ENCODE assay signal across 14 cellular contexts in genomic region chr3:9172851-9173320, GRCh38.
DNase-seq lines count a peak whose midpoint lies in the region; ATAC-seq and TF ChIP-seq lines count a peak whose summit lies in the region.
"Had no signal": no experiment of that assay in that cellular context is flagged by ENCODE, and none has a peak within 500 bp of the region (broad histone marks: within the 10 kb centered on the region; RNA-seq: fewer than 3 reads in every experiment).

No MANE protein-coding gene starts in this region.

- no peak overlapping the region for H3K4ac ChIP-seq in neuronal stem cell (ENCODE audit: low read length)

- WGBS in neuronal stem cell (ENCODE audit: extremely low coverage in 2 of 2, insufficient read length in 2 of 2, insufficient replicate concordance in 1 of 2), 2 donors = no CpG with 5 or more reads among the region's 11 CpGs

- peaks cover 0 to 30% of the 10 kb centered on the region in 2 donors for H3K36me3 ChIP-seq in neuronal stem cell (replicated peaks in 1 of 2; ENCODE audit: control insufficient read depth in 2 of 2, insufficient read depth in 2 of 2, low read length in 2 of 2)

- peak overlapping the region; percentile 24 for H3K9ac ChIP-seq in neuronal stem cell (ENCODE audit: low read depth, low read length, poor library complexity)

- no peak for ATAC-seq in HG02678 (IDR thresholded peaks at IDR 0.05; ENCODE audit: unreplicated experiment)

- H2AFZ ChIP-seq in neuronal stem cell (ENCODE audit: low read length) = no peak overlapping the region

- H2BK12ac ChIP-seq in neuronal stem cell (ENCODE audit: low read length) = no peak overlapping the region

- no peak overlapping the region for H2BK15ac ChIP-seq in neuronal stem cell (ENCODE audit: low read length)

- H2BK120ac ChIP-seq in neuronal stem cell (ENCODE audit: low read depth, low read length) = no peak overlapping the region

- peaks cover 0 to 6% of the 10 kb centered on the region in 2 donors for H3K9me3 ChIP-seq in neuronal stem cell (replicated peaks in 1 of 2; ENCODE audit: control insufficient read depth in 2 of 2, insufficient read depth in 1 of 2, low read depth in 1 of 2, low read length in 2 of 2)

- peaks cover 4 to 14% of the 10 kb centered on the region in 2 donors for H3K4me1 ChIP-seq in neuronal stem cell (ENCODE audit: control insufficient read depth in 2 of 2, insufficient read depth in 1 of 2, low read depth in 1 of 2, low read length in 2 of 2)

- H2BK5ac ChIP-seq in neuronal stem cell (ENCODE audit: low read length) = no peak overlapping the region

- intact Hi-C loops in dorsolateral prefrontal cortex (cut with DNase I) = loop anchor here (5.0 kb wide), 2 partner anchors 74 to 129 kb away; partner anchors contain the start of gene SRGAP3 (in 2 of the 2)

- no peak overlapping the region for H4K8ac ChIP-seq in neuronal stem cell (ENCODE audit: low read depth, low read length)

- no peak overlapping the region for H3K4me2 ChIP-seq in neuronal stem cell (ENCODE audit: insufficient read depth, low read length, poor library complexity, severe bottlenecking)

- H3K27ac ChIP-seq in dorsolateral prefrontal cortex = peak overlapping the region in 55 of 59 donors; percentile 1 to 84 (median 66)
- no peak overlapping the region for H3K27ac ChIP-seq in neuronal stem cell (replicated peaks; ENCODE audit: low read length)

- H3K27me3 ChIP-seq in dorsolateral prefrontal cortex (no peaks in the 10 kb centered on the region), neuronal stem cell (ENCODE audit: control insufficient read depth in 3 of 3, insufficient read depth in 3 of 3, low read depth in 1 of 3, low read length in 3 of 3) (no peaks in the 10 kb centered on the region)

- peak overlapping the region; percentile 22 for H3K14ac ChIP-seq in neuronal stem cell (ENCODE audit: low read length)

- H3K4me3 ChIP-seq in dorsolateral prefrontal cortex (peak overlapping the region in 33 of 59 donors; percentile 2 to 48 (median 13)), neuronal stem cell (ENCODE audit: low read length in 2 of 2) (no peak overlapping the region)

- TF ChIP-seq CTCF in dorsolateral prefrontal cortex (IDR thresholded peaks at IDR 0.05 in 54 of 56, conservative IDR thresholded peaks at IDR 0.05 in 2 of 56; ENCODE audit: low read depth in 1 of 56, partially characterized antibody in 56 of 56) = peak in 34 of 56 donors; percentile 6 to 59 (median 31)

- peak overlapping the region; percentile 21 for H2AK5ac ChIP-seq in neuronal stem cell (ENCODE audit: low read depth, low read length)

- H4K91ac ChIP-seq in neuronal stem cell (ENCODE audit: low read depth, low read length, poor library complexity) = no peak overlapping the region

- DNase-seq in EH (ENCODE audit: low read depth) = peak; percentile 15
- DNase-seq in NCI-H2196 (lab: John Stamatoyannopoulos, UW; ENCODE audit: unreplicated experiment) = peak; percentile 17
- peak in 5 of 10 donors; percentile 33 to 59 (median 58) for DNase-seq in dorsolateral prefrontal cortex
- no peak for DNase-seq in neuronal stem cell (ENCODE audit: low spot score)
- no peak for DNase-seq in NCI-H128 (lab: John Stamatoyannopoulos, UW; ENCODE audit: unreplicated experiment)
- DNase-seq in DMS53 (lab: John Stamatoyannopoulos, UW) = no peak
- no peak for DNase-seq in NCI-H345 (lab: John Stamatoyannopoulos, UW)
- DNase-seq: activated CD4-positive, alpha-beta T cell treated with anti-CD3 and anti-CD28 coated beads, Interleukin-2, amount 50 U/mL, for 1 hour; activated naive CD8-positive, alpha-beta T cell treated with anti-CD3 and anti-CD28 coated beads, Interleukin-2, amount 10 ng/mL, durations not matched to agents 7 days and 5 days; DND-41; H7; left cardiac atrium; NCI-H146 had no signal

- H3K23ac ChIP-seq in neuronal stem cell (ENCODE audit: low read depth, low read length, poor library complexity) = peak overlapping the region; percentile 6

- peaks cover 3% of the 10 kb centered on the region for H3K79me1 ChIP-seq in neuronal stem cell (ENCODE audit: low read depth, low read length)

- peak overlapping the region; percentile 50 for H3K18ac ChIP-seq in neuronal stem cell (ENCODE audit: low read length)

Comparison
In these comparisons a context has a peak if more than half of its experiments do, and no peak if none do; other contexts are left out.
1. DNase-seq: peak in EH (single experiment) and NCI-H2196 (single experiment); none in neuronal stem cell (single experiment), NCI-H128 (single experiment), DMS53 (single experiment) and NCI-H345 (single experiment).
2. H3K4me3 ChIP-seq: peak in dorsolateral prefrontal cortex (33 of 59); none in neuronal stem cell (0 of 2).